8 cellular contexts compared by ENCODE assay signal in the genomic region with DNA sequence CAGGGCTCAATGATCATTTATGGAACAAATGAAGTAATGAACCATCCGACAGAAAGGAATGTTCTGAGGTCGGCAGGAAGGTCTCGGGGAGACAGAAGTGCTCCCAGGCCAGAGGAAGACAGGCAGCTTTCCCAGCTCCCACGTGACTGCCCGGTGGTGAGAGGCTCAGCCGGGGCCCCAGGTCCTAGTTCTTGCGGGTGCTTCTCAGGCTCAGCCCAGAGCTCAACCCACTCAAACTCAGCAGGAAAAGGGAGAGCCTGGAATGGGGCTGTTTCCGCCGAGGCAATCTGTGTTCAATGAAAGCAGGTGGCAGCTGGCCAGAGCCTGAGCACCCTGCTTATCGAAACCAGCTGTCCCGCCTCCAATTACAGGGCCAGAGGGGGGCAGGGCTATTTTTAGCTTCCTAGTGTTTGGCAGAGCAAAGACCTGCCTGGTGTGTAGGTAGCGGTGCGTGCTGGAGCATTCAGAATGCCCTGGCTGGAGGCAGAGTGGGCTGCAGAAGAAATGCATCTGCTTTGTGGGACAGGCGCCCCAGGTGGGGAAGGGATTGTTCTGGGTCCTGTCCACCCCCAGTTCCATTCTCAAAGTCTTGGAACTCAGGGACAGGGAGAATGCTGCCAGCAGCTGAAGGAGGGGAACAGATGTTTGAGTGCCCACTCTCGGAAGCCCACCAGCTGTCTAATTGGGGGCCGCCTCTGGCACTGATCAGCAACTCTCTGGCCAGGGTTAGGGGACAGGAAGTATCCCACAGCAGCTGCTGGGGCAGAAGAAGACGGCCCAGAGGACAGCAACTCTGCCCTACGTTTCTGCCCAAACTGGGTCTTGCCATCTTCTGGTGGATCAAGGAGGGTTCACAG.
DNase-seq lines count a peak whose midpoint lies in the region; ATAC-seq, FAIRE-seq and TF ChIP-seq lines count a peak whose summit lies in the region.

No MANE protein-coding gene starts in this region.

- H3K4me3 ChIP-seq in epithelial cell of proximal tubule (ENCODE audit: low read depth, low read length) (peak overlapping the region; percentile 32), mucosa of descending colon (no peak overlapping the region)

- no peak for TF ChIP-seq CTCF in epithelial cell of proximal tubule (conservative IDR thresholded peaks at IDR 0.05; ENCODE audit: low read depth, low read length)
- no peak for TF ChIP-seq CTCF in mucosa of descending colon (IDR thresholded peaks at IDR 0.05)

- no peaks in the 10 kb centered on the region for H3K36me3 ChIP-seq in mucosa of descending colon (ENCODE audit: low read depth)

- DNase-seq in HTR-8/SVneo (ENCODE audit: insufficient read length, low spot score), result peak; percentile 69
- peak; percentile 15 for DNase-seq in epithelial cell of proximal tubule (ENCODE audit: low read depth)
- peak; percentile 87 to 94 (median 88) for DNase-seq in mucosa of descending colon
- DNase-seq in stimulated activated CD8-positive, alpha-beta memory T cell treated with anti-CD3 and anti-CD28 coated beads, Interleukin-4, amount 100 ng/mL, for 48 hours, result no peak
- no peak for DNase-seq in activated effector memory CD4-positive, alpha-beta T cell treated with anti-CD3 and anti-CD28 coated beads, Interleukin-2, amount 50 U/mL, for 16 hours
- no peak for DNase-seq in RCC 7860 (ENCODE audit: low spot score)

- H3K4me1 ChIP-seq in mucosa of descending colon (ENCODE audit: low read depth), result peaks cover 52% of the 10 kb centered on the region

- FAIRE-seq in HTR-8/SVneo (lab: Jason Lieb, UNC) (peak; percentile 64), RCC 7860 (lab: Jason Lieb, UNC) (no peak)

- intact Hi-C loops in mucosa of descending colon (cut with DNase I, micrococcal nuclease), result no loop called here

- ATAC-seq in mucosa of descending colon, result peak; percentile 75
- no peak for ATAC-seq in HG02884 (IDR thresholded peaks at IDR 0.05; ENCODE audit: unreplicated experiment)

- H3K9me3 ChIP-seq in mucosa of descending colon, result no peaks in the 10 kb centered on the region

TF ChIP-seq in PFSK-1, 5 proteins besides CTCF, POLR2A, EP300 and RAD21:
- TF ChIP-seq POLR2AphosphoS5 (IDR thresholded peaks at IDR 0.05; ENCODE audit: low read depth, low read length) (peak; percentile 60; the same call in 1 of the 2 replicates), FOXP2 (optimal IDR thresholded peaks at IDR 0.05; ENCODE audit: borderline replicate concordance, extremely low read depth, extremely low read length, insufficient read depth) (peak; percentile 22), TAF1 (IDR thresholded peaks at IDR 0.05; ENCODE audit: borderline replicate concordance, insufficient read depth, low read length) (no peak), SIN3A (IDR thresholded peaks at IDR 0.05; ENCODE audit: borderline replicate concordance, insufficient read depth, low read length) (0 out of 2 replicates have a peak, but pooled peaks have one; percentile 18)
- TF ChIP-seq, protein P1, sequence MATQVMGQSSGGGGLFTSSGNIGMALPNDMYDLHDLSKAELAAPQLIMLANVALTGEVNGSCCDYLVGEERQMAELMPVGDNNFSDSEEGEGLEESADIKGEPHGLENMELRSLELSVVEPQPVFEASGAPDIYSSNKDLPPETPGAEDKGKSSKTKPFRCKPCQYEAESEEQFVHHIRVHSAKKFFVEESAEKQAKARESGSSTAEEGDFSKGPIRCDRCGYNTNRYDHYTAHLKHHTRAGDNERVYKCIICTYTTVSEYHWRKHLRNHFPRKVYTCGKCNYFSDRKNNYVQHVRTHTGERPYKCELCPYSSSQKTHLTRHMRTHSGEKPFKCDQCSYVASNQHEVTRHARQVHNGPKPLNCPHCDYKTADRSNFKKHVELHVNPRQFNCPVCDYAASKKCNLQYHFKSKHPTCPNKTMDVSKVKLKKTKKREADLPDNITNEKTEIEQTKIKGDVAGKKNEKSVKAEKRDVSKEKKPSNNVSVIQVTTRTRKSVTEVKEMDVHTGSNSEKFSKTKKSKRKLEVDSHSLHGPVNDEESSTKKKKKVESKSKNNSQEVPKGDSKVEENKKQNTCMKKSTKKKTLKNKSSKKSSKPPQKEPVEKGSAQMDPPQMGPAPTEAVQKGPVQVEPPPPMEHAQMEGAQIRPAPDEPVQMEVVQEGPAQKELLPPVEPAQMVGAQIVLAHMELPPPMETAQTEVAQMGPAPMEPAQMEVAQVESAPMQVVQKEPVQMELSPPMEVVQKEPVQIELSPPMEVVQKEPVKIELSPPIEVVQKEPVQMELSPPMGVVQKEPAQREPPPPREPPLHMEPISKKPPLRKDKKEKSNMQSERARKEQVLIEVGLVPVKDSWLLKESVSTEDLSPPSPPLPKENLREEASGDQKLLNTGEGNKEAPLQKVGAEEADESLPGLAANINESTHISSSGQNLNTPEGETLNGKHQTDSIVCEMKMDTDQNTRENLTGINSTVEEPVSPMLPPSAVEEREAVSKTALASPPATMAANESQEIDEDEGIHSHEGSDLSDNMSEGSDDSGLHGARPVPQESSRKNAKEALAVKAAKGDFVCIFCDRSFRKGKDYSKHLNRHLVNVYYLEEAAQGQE (IDR thresholded peaks at IDR 0.05; ENCODE audit: insufficient read depth in 1 of 2, low read depth in 2 of 2, low read length in 2 of 2), result peak in 1 of 2 experiments; percentile 55; a peak in 1 of 4 replicates

Comparison
In these comparisons a context has a peak if more than half of its experiments do, and no peak if none do; other contexts are left out.
1. DNase-seq: peak in HTR-8/SVneo (single experiment), epithelial cell of proximal tubule (single experiment) and mucosa of descending colon (3 of 3); none in stimulated activated CD8-positive, alpha-beta memory T cell treated with anti-CD3 and anti-CD28 coated beads, Interleukin-4, amount 100 ng/mL, for 48 hours (single experiment), activated effector memory CD4-positive, alpha-beta T cell treated with anti-CD3 and anti-CD28 coated beads, Interleukin-2, amount 50 U/mL, for 16 hours (single experiment) and RCC 7860 (single experiment).